ENCODE assay signal across 22 cellular contexts in the genomic region with DNA sequence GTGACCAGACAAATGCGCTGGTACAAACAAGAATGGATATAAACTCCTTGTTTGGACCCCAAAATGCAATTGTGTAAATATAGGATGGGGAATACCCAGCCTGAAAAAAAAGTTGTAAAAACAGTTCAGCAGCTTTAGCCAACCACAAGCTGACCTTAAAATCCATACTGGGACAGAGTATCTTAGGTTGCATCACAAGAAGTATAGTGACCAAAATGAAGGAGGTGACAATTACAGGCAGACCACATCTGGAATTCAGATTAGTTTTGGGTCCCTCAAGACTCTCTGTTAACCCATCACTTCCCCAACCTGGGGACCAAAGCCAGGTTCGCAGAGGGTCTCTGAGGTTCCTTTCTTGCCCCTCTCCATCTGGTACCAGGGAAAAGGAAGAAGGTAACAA.
DNase-seq lines count a peak whose midpoint lies in the region; ATAC-seq, FAIRE-seq and TF ChIP-seq lines count a peak whose summit lies in the region.
"Had no signal": no experiment of that assay in that cellular context is flagged by ENCODE, and none has a peak within 500 bp of the region (broad histone marks: within the 10 kb centered on the region; RNA-seq: fewer than 3 reads in every experiment).

No MANE protein-coding gene starts in this region.

- TF ChIP-seq CTCF in SK-N-SH (IDR thresholded peaks at IDR 0.05) (no peak), HCT116 (IDR thresholded peaks at IDR 0.05 in 2 of 3, conservative IDR thresholded peaks at IDR 0.05 in 1 of 3; ENCODE audit: borderline replicate concordance in 1 of 3, insufficient read depth in 1 of 3, low read depth in 2 of 3, low read length in 2 of 3) (no peak), H1 (IDR thresholded peaks at IDR 0.05; ENCODE audit: control extremely low read depth in 1 of 3, insufficient read depth in 1 of 3, low read depth in 1 of 3, low read length in 3 of 3) (no peak), neural progenitor cell (IDR thresholded peaks at IDR 0.05) (no peak)

- peaks cover 0 to 10% of the 10 kb centered on the region in 2 experiments; a peak in 1 of 4 replicates for H3K4me1 ChIP-seq in SK-N-SH (ENCODE audit: control insufficient read depth in 1 of 2, insufficient read depth in 2 of 2, low read depth in 1 of 2, low read length in 1 of 2)
- peaks cover 16 to 48% of the 10 kb centered on the region in 2 experiments for H3K4me1 ChIP-seq in HCT116 (ENCODE audit: control insufficient read depth in 1 of 2, insufficient read depth in 2 of 2, low read length in 2 of 2)
- H3K4me1 ChIP-seq in H1 (replicated peaks in 1 of 4; ENCODE audit: control insufficient read depth in 3 of 4, insufficient read depth in 4 of 4, low read length in 3 of 4): peaks cover 0 to 3% (median 0%) of the 10 kb centered on the region in 4 experiments; a peak in 1 of 7 replicates
- peaks cover 66% of the 10 kb centered on the region for H3K4me1 ChIP-seq in neural progenitor cell

- H3K4me2 ChIP-seq in SK-N-SH (no peak overlapping the region), HCT116 (ENCODE audit: low read length) (peak overlapping the region; percentile 59), H1 (ENCODE audit: insufficient read depth in 1 of 2, low read depth in 2 of 2, low read length in 2 of 2) (no peak overlapping the region), neural progenitor cell (peak overlapping the region; percentile 32)

- H3K79me1 ChIP-seq in H1 (ENCODE audit: low read depth, low read length): no peaks in the 10 kb centered on the region

- no peak overlapping the region for H3K18ac ChIP-seq in H1 (ENCODE audit: extremely low read depth, low read length)

- no peak overlapping the region for H4K8ac ChIP-seq in H1 (ENCODE audit: extremely low read depth, insufficient read depth, low read length)

- TF ChIP-seq EP300 in SK-N-SH (IDR thresholded peaks at IDR 0.05; ENCODE audit: borderline replicate concordance in 1 of 2, low read depth in 1 of 2, low read length in 1 of 2): no peak
- no peak for TF ChIP-seq EP300 in H1 (IDR thresholded peaks at IDR 0.05; ENCODE audit: borderline replicate concordance in 1 of 2, low read depth in 2 of 2, low read length in 2 of 2)

- H3K9ac ChIP-seq in SK-N-SH (no peak overlapping the region), HCT116 (ENCODE audit: low read length) (no peak overlapping the region), H1 (replicated peaks in 1 of 4; ENCODE audit: extremely low read depth in 1 of 4, low read depth in 3 of 4, low read length in 3 of 4) (no peak overlapping the region), neural progenitor cell (no peak overlapping the region)

- no peak overlapping the region for H4K91ac ChIP-seq in H1 (replicated peaks; ENCODE audit: insufficient read length, low read length)

- peaks cover 46% of the 10 kb centered on the region for H3K4me1 Mint-ChIP-seq in neural progenitor cell
- H3K4me1 Mint-ChIP-seq: B cell; CD4-positive, alpha-beta memory T cell had no signal

- no peak overlapping the region for H2BK12ac ChIP-seq in H1 (ENCODE audit: low read depth, low read length)

- no peak overlapping the region for H2BK120ac ChIP-seq in H1 (replicated peaks; ENCODE audit: low read depth, low read length)

- H4K20me1 ChIP-seq in SK-N-SH (ENCODE audit: insufficient read depth) (no peaks in the 10 kb centered on the region), HCT116 (ENCODE audit: insufficient read depth) (no peaks in the 10 kb centered on the region), H1 (replicated peaks in 1 of 2; ENCODE audit: control insufficient read depth in 1 of 2, insufficient read depth in 2 of 2, low read length in 2 of 2) (no peaks in the 10 kb centered on the region), neural progenitor cell (ENCODE audit: low read depth) (no peaks in the 10 kb centered on the region)

- H3K36me3 ChIP-seq in SK-N-SH (replicated peaks in 1 of 2; ENCODE audit: control insufficient read depth in 1 of 2, insufficient read depth in 2 of 2, low read length in 1 of 2) (no peaks in the 10 kb centered on the region), HCT116 (ENCODE audit: control insufficient read depth in 1 of 2, insufficient read depth in 2 of 2, low read length in 2 of 2) (no peaks in the 10 kb centered on the region), H1 (ENCODE audit: control insufficient read depth in 2 of 4, insufficient read depth in 4 of 4, low read length in 3 of 4) (no peaks in the 10 kb centered on the region), neural progenitor cell (no peaks in the 10 kb centered on the region)

- no peaks in the 10 kb centered on the region for H3K9me3 ChIP-seq in SK-N-SH
- H3K9me3 ChIP-seq in HCT116 (ENCODE audit: control insufficient read depth in 1 of 2, insufficient read depth in 1 of 2, low read depth in 1 of 2, low read length in 2 of 2): no peaks in the 10 kb centered on the region
- H3K9me3 ChIP-seq in H1 (ENCODE audit: insufficient read depth in 2 of 2, low read depth in 1 of 2, low read length in 1 of 2): 0 out of 4 replicates have a peak, but pooled peaks cover 0 to 2% of the 10 kb centered on the region in 2 experiments
- H3K9me3 ChIP-seq in neural progenitor cell (ENCODE audit: low read depth): peaks cover 10% of the 10 kb centered on the region

- POLR2A ChIA-PET in SK-N-SH (lab: Yijun Ruan, JAX): no interaction called here
- POLR2A ChIA-PET in HCT116 (lab: Charles Lee): no interaction called here
- POLR2A ChIA-PET in H1 (lab: Charles Lee; ENCODE audit: partially characterized antibody): no interaction called here

- no peak overlapping the region for H3K27ac Mint-ChIP-seq in neural progenitor cell
- H3K27ac Mint-ChIP-seq: B cell; CD4-positive, alpha-beta memory T cell had no signal

- H3K79me2 ChIP-seq in SK-N-SH (ENCODE audit: insufficient read depth) (no peaks in the 10 kb centered on the region), HCT116 (ENCODE audit: insufficient read depth, low read length) (no peaks in the 10 kb centered on the region), H1 (ENCODE audit: control insufficient read depth in 1 of 2, insufficient read depth in 2 of 2, low read length in 2 of 2) (no peaks in the 10 kb centered on the region), neural progenitor cell (ENCODE audit: low read depth) (no peaks in the 10 kb centered on the region)

- FAIRE-seq in H1 (lab: Jason Lieb, UNC): no peak
- FAIRE-seq: A204.1, GM12891, GM18507 had no signal

- H3K27ac ChIP-seq in SK-N-SH (ENCODE audit: low read depth in 2 of 2, low read length in 1 of 2) (no peak overlapping the region), HCT116 (ENCODE audit: low read depth, low read length) (no peak overlapping the region), H1 (ENCODE audit: low read depth, low read length) (no peak overlapping the region), neural progenitor cell (no peak overlapping the region)
- H3K27ac ChIP-seq: 22Rv1 had no signal

- no peak overlapping the region for H2AK5ac ChIP-seq in H1 (ENCODE audit: low read depth, low read length)

- TF ChIP-seq RAD21 in SK-N-SH (IDR thresholded peaks at IDR 0.05; ENCODE audit: low read length) (no peak), HCT116 (IDR thresholded peaks at IDR 0.05; ENCODE audit: low read depth) (no peak), H1 (IDR thresholded peaks at IDR 0.05 in 1 of 2, conservative IDR thresholded peaks at IDR 0.05 in 1 of 2; ENCODE audit: low read depth in 2 of 2, low read length in 2 of 2) (no peak)

- no TSS peak for BruUV-seq in HCT116 (replicated peaks; lab: Mats Ljungman, UMichigan)

- 74% methylated on average over 2 of the region's 2 CpGs for WGBS in SK-N-SH (ENCODE audit: low lambda C conversion rate)
- 89% methylated on average over 2 of the region's 2 CpGs; no CpG with 5 or more reads in 1 of the 2 experiments for WGBS in H1 (ENCODE audit: extremely low coverage in 1 of 2, insufficient coverage in 1 of 2, insufficient read length in 1 of 2, insufficient replicate concordance in 2 of 2, low coverage in 1 of 2, low lambda C conversion rate in 2 of 2, missing lambda C conversion rate in 1 of 2), 2 experiments

- TF ChIP-seq POLR2A in HCT116 (IDR thresholded peaks at IDR 0.05; ENCODE audit: borderline replicate concordance, extremely low read depth, insufficient read depth, insufficient read length) (no peak), H1 (IDR thresholded peaks at IDR 0.05; ENCODE audit: control extremely low read depth in 1 of 2, low read depth in 2 of 2, low read length in 2 of 2) (no peak)

- CTCF ChIA-PET in SK-N-SH (lab: Yijun Ruan, JAX): interaction anchor here (0.9 to 1.5 kb wide), 2 partner anchors 39 to 52 kb away, joined by 3 to 4 read pairs; no protein-coding TSS in a partner anchor
- CTCF ChIA-PET in HCT116 (lab: Charles Lee): interaction anchor here (0.7 kb wide), 1 partner anchor 52 kb away, joined by 3 read pairs; no protein-coding TSS in a partner anchor
- CTCF ChIA-PET in H1 (lab: Charles Lee; ENCODE audit: partially characterized antibody): interaction anchor here (1.1 to 3.8 kb wide), 4 partner anchors 12 to 144 kb away, joined by 3 to 17 read pairs (median 8); no protein-coding TSS in a partner anchor

- H3K56ac ChIP-seq in H1 (replicated peaks; ENCODE audit: insufficient read length, low read depth, low read length): no peak overlapping the region

- intact Hi-C loops in HCT116 (cut with micrococcal nuclease): no loop called here

- H3K4me3 ChIP-seq in SK-N-SH (ENCODE audit: low read depth in 2 of 2, low read length in 1 of 2) (no peak overlapping the region), HCT116 (replicated peaks in 1 of 2; ENCODE audit: low read depth in 1 of 2, low read length in 2 of 2) (no peak overlapping the region), H1 (ENCODE audit: extremely low read depth in 1 of 4, insufficient read depth in 2 of 4, low read depth in 3 of 4, low read length in 4 of 4) (no peak overlapping the region), neural progenitor cell (no peak overlapping the region)

- H3K9me2 ChIP-seq in SK-N-SH (no peaks in the 10 kb centered on the region), HCT116 (ENCODE audit: insufficient read depth) (no peaks in the 10 kb centered on the region)

- no peak overlapping the region for H3K4ac ChIP-seq in H1 (replicated peaks; ENCODE audit: insufficient read length, low read depth, low read length)

- H3K9me3 Mint-ChIP-seq in neural progenitor cell: peaks cover 8% of the 10 kb centered on the region
- H3K9me3 Mint-ChIP-seq: CD4-positive, alpha-beta memory T cell had no signal

- H3K23ac ChIP-seq in H1 (ENCODE audit: insufficient read length): no peak overlapping the region

- H3K23me2 ChIP-seq in H1 (ENCODE audit: low read depth, low read length): no peaks in the 10 kb centered on the region

- peaks cover under 1% of the 10 kb centered on the region for H3K27me3 Mint-ChIP-seq in neural progenitor cell (ENCODE audit: insufficient read depth, low read depth)

- H2BK5ac ChIP-seq in H1 (ENCODE audit: low read depth, low read length): no peak overlapping the region

- ATAC-seq in SK-N-SH treated with all-trans-retinoic acid at 6 μM for 48 hours (no peak), HCT116 (no peak), HG03039 (IDR thresholded peaks at IDR 0.05; ENCODE audit: unreplicated experiment) (no peak), HG02840 (IDR thresholded peaks at IDR 0.05; ENCODE audit: low FRiP score, unreplicated experiment) (no peak)

- no peak overlapping the region for H3K4me3 Mint-ChIP-seq in neural progenitor cell
- H3K4me3 Mint-ChIP-seq: B cell; CD4-positive, alpha-beta memory T cell had no signal

- H2BK15ac ChIP-seq in H1 (ENCODE audit: low read length): no peak overlapping the region

- H3K36me3 Mint-ChIP-seq in neural progenitor cell: peaks cover 3% of the 10 kb centered on the region
- H3K36me3 Mint-ChIP-seq: CD4-positive, alpha-beta memory T cell had no signal

- H3F3A ChIP-seq in SK-N-SH (replicated peaks; ENCODE audit: insufficient read depth): no peaks in the 10 kb centered on the region
- peaks cover 11% of the 10 kb centered on the region for H3F3A ChIP-seq in neural progenitor cell (ENCODE audit: low read depth)

- no peaks in the 10 kb centered on the region for H3K27me3 ChIP-seq in SK-N-SH (ENCODE audit: insufficient read depth)
- no peaks in the 10 kb centered on the region for H3K27me3 ChIP-seq in HCT116 (ENCODE audit: insufficient read depth, low read length)
- no peaks in the 10 kb centered on the region; a peak in 1 of 7 replicates for H3K27me3 ChIP-seq in H1 (replicated peaks in 1 of 4; ENCODE audit: control insufficient read depth in 3 of 4, extremely low read depth in 1 of 4, insufficient read depth in 3 of 4, low read length in 3 of 4)
- no peaks in the 10 kb centered on the region for H3K27me3 ChIP-seq in neural progenitor cell

- peak overlapping the region; percentile 6; the same call in 1 of the 2 replicates for H2BK20ac ChIP-seq in H1 (ENCODE audit: low read length)

- H4K5ac ChIP-seq in H1 (ENCODE audit: insufficient read length, low read depth, low read length): no peak overlapping the region

- DNase-seq in SK-N-SH: no peak
- no peak for DNase-seq in HCT116 (ENCODE audit: low read depth, low spot score)
- DNase-seq in H1 (ENCODE audit: low read depth in 1 of 2, low spot score in 2 of 2): no peak
- no peak for DNase-seq in neural progenitor cell (ENCODE audit: low spot score)
- no peak for DNase-seq in dedifferentiated amniotic fluid mesenchymal stem cell (ENCODE audit: extremely low spot score)
- DNase-seq: C1 segment of cervical spinal cord; Calu3; CD4-positive, alpha-beta memory T cell; DMS53; DMS79 treated with DMSO at 0.1 percent for 48 hours; GF-D8; GOT3; H7; HCEC 1CT had no signal

- H3K14ac ChIP-seq in H1 (ENCODE audit: insufficient read length): no peak overlapping the region

- RAD21 ChIA-PET in HCT116 (lab: Charles Lee; ENCODE audit: low non-redundant PET in 1 of 2, low total read pairs in 2 of 2, uncharacterized antibody in 2 of 2, unreplicated experiment in 2 of 2): no interaction called here

- H2AFZ ChIP-seq in SK-N-SH (ENCODE audit: low read depth) (no peak overlapping the region), HCT116 (ENCODE audit: low read depth, low read length, poor library complexity, severe bottlenecking) (no peak overlapping the region), H1 (ENCODE audit: low read length) (no peak overlapping the region), neural progenitor cell (replicated peaks) (no peak overlapping the region)

Comparison
In these comparisons a context has a peak if more than half of its experiments do, and no peak if none do; other contexts are left out.
1. H3K4me2 ChIP-seq: peak in HCT116 (single experiment) and neural progenitor cell (single experiment); none in SK-N-SH (single experiment) and H1 (0 of 2).